16 cellular contexts compared by ENCODE assay signal in genomic region chr6:39945626-39946025, GRCh38.
"Had no signal": no experiment of that assay in that cellular context is flagged by ENCODE, and none has a peak within 500 bp of the region (broad histone marks: within the 10 kb centered on the region; RNA-seq: fewer than 3 reads in every experiment).

No MANE protein-coding gene starts in this region.

- H3K27me3 ChIP-seq: esophagus squamous epithelium, pancreas had no signal

- H3K36me3 ChIP-seq: esophagus squamous epithelium, pancreas, stomach, thoracic aorta had no signal

- H3K9me3 ChIP-seq: esophagus squamous epithelium, pancreas, stomach, thoracic aorta had no signal

- FAIRE-seq: pancreas, urothelium cell line had no signal

- DNase-seq: activated CD4-positive, alpha-beta T cell treated with anti-CD3 and anti-CD28 coated beads, Interleukin-2, amount 50 U/mL, for 4 hours; activated effector memory CD4-positive, alpha-beta T cell treated with Interleukin-2 at 50 U/mL for 16 hours; activated T-cell treated with anti-CD3 and anti-CD28 coated beads, Interleukin-2, amount 50 U/mL, for 24 hours; cerebellar nuclear complex; endodermal cell; esophagus squamous epithelium; foreskin melanocyte; head of caudate nucleus; mesendoderm; pancreas; stimulated activated CD4-positive, alpha-beta T cell treated with anti-CD3 and anti-CD28 coated beads, Interleukin-15, amount 100 ng/mL, for 24 hours; stimulated activated CD4-positive, alpha-beta T cell treated with anti-CD3 and anti-CD28 coated beads, Interleukin-4, amount 100 ng/mL, for 24 hours; stomach had no signal

- ATAC-seq: left lobe of liver, pancreas had no signal

- H3K4me1 ChIP-seq: stomach had no signal

- H3K27ac ChIP-seq: pancreas, stomach, thoracic aorta had no signal

- H3K4me3 ChIP-seq: esophagus squamous epithelium, pancreas, stomach, thoracic aorta had no signal
